29 cellular contexts compared by ENCODE assay signal in genomic region chr4:184959786-184960185, GRCh38. TPM values are rescaled to one million over a fixed set of nuclear protein-coding genes. Genes with fewer than 3 reads are reported as not detected.
"Had no signal": no experiment of that assay in that cellular context is flagged by ENCODE, and none has a peak within 500 bp of the region (broad histone marks: within the 10 kb centered on the region; RNA-seq: fewer than 3 reads in every experiment).

No MANE protein-coding gene starts in this region.

- H3K4me3 Mint-ChIP-seq: naive thymus-derived CD4-positive, alpha-beta T cell; nephron progenitor cell; stimulated activated naive B cell treated with anti-CD40 and anti-IgM and Interleukin-4, amounts not matched to agents 10 μg/mL and 1 μg/mL and 100 μg/mL, for 72 hours; stimulated activated naive CD8-positive, alpha-beta T cell treated with anti-CD3 and anti-CD28 coated beads, Interleukin-15, amount 100 ng/mL, for 72 hours had no signal

- H3K27ac Mint-ChIP-seq: naive thymus-derived CD4-positive, alpha-beta T cell; nephron progenitor cell; progenitor cell of endocrine pancreas; stimulated activated naive B cell treated with anti-CD40 and anti-IgM and Interleukin-4, amounts not matched to agents 10 μg/mL and 1 μg/mL and 100 μg/mL, for 72 hours; stimulated activated naive CD8-positive, alpha-beta T cell treated with anti-CD3 and anti-CD28 coated beads, Interleukin-15, amount 100 ng/mL, for 72 hours had no signal

- DNase-seq: cortex of kidney; dorsolateral prefrontal cortex; effector CD8-positive, alpha-beta T cell; foreskin melanocyte; hippocampal formation; kidney glomerular epithelial cell; naive thymus-derived CD4-positive, alpha-beta T cell; nephron progenitor cell; ovary; spleen; stimulated activated CD4-positive, alpha-beta T cell treated with anti-CD3 and anti-CD28 coated beads, Interleukin-15, amount 100 ng/mL, for 24 hours; stimulated activated CD4-positive, alpha-beta T cell treated with anti-CD3 and anti-CD28 coated beads, Interleukin-1b, Interleukin-23, amount 100 ng/mL, for 48 hours; stimulated activated CD4-positive, alpha-beta T cell treated with anti-CD3 and anti-CD28 coated beads, Interleukin-4, amount 100 ng/mL, for 4 hours; stimulated activated naive B cell treated with anti-CD40 and anti-IgM and Interleukin-4, amounts not matched to agents 10 μg/mL and 1 μg/mL and 100 μg/mL, for 72 hours; stimulated activated naive CD8-positive, alpha-beta T cell treated with anti-CD3 and anti-CD28 coated beads, Interleukin-15, amount 100 ng/mL, for 72 hours; testis; upper lobe of right lung had no signal

- H3K4me3 ChIP-seq: dorsolateral prefrontal cortex, ovary, spleen, testis, tibial nerve, upper lobe of right lung had no signal

- H3K27ac ChIP-seq: dorsolateral prefrontal cortex, ovary, spleen, testis, tibial nerve, upper lobe of right lung had no signal

- H3K4me1 ChIP-seq: testis, upper lobe of right lung had no signal

- H3K27me3 ChIP-seq: dorsolateral prefrontal cortex, neutrophil, ovary, testis, tibial nerve, upper lobe of right lung had no signal

- H3K27me3 Mint-ChIP-seq: progenitor cell of endocrine pancreas had no signal

- ATAC-seq: naive thymus-derived CD4-positive, alpha-beta T cell; stimulated activated naive B cell treated with anti-CD40 and anti-IgM and Interleukin-4, amounts not matched to agents 10 μg/mL and 1 μg/mL and 100 μg/mL, for 72 hours; stimulated activated naive CD8-positive, alpha-beta T cell treated with anti-CD3 and anti-CD28 coated beads, Interleukin-15, amount 100 ng/mL, for 72 hours; upper lobe of right lung had no signal

- H3K9me3 ChIP-seq: neutrophil, ovary, spleen, testis, tibial nerve, upper lobe of right lung had no signal

- H3K36me3 ChIP-seq: neutrophil, ovary, spleen, tibial nerve, upper lobe of right lung had no signal

RNA-seq across cellular contexts. Expression of gene HELT, which starts 58.5 kb away (rescaled TPM):
- total RNA-seq: cerebellum; dorsolateral prefrontal cortex; liver; lung microvascular endothelial cell; mesenteric fat pad; mononuclear cell; naive thymus-derived CD4-positive, alpha-beta T cell; ovary; progenitor cell of endocrine pancreas; sciatic nerve; skeletal muscle tissue; spleen; subcutaneous adipose tissue; testis; tibial nerve had no signal
- polyA plus RNA-seq: esophagus; liver; naive thymus-derived CD4-positive, alpha-beta T cell; ovary had no signal
